Comparison of ENCODE assay signal across 8 cellular contexts in the genomic region with DNA sequence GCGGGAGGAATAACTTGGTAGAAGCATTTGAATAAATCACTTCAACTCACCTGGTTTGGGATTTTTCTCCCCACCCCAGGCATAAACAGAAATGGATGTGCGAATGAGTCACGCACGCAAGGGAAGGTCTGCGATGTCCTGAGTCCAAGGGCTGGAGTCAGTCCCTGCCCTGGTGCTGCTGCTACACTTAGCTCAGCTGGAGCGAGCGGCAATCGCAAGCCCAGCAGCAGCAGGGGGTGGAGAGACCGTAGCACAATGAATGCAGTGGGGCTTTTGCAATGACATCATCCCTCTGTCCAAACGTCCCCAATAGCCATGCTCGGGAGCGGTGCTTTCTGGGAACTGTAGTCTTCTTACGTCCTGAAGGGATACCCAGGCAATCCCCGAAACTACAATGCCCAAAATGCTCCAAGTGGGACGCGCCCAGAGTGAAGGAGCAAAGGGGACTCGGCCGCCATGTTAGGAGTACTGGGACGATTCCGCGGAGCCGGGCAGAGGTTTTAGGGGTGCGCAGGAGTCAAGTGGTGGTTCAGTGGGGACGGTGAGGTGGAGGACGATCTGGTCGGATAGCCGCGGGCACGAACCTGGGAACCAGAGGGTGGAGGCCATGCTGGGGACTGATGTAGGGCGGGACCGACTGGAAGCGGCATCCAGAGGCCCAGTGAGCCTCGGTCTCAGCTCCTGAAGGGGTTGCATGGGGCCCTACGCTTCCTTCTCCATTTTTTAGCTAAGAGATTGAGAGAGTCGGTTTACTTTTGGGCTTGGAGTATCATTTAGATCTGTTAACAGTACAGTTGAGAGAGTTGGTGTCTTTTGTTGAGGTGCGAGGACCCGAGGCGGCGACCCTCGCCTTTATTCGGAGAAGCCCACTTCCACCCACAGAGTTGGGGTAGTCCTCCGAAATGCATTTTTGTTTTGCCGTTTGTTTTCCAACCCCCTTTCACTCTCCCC. TPM values are rescaled to one million over a fixed set of nuclear protein-coding genes. Genes with fewer than 3 reads are reported as not detected.
DNase-seq lines count a peak whose midpoint lies in the region; ATAC-seq and TF ChIP-seq lines count a peak whose summit lies in the region.

A gene with protein sequence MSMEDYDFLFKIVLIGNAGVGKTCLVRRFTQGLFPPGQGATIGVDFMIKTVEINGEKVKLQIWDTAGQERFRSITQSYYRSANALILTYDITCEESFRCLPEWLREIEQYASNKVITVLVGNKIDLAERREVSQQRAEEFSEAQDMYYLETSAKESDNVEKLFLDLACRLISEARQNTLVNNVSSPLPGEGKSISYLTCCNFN (minus strand): TSS at position 257 of the 951 bp plus-strand sequence. CDS start 74,581 bp downstream, outside the sequence.

- intact Hi-C loops in activated CD4-positive, alpha-beta memory T cell treated with anti-CD3 and anti-CD28 coated beads for 36 hours (cut with micrococcal nuclease), result loop anchor here (1.0 to 5.0 kb wide), 10 partner anchors 9 to 214 kb away; a partner anchor contains a TSS
- intact Hi-C loops in lower leg skin (cut with DNase I; ENCODE audit: low total_unique reads), result no loop called here

- peak; percentile 94 to 99 (median 95) for DNase-seq in CD4-positive, CD25-positive, alpha-beta regulatory T cell
- DNase-seq in NCI-H774 (lab: John Stamatoyannopoulos, UW), result peak; percentile 99
- DNase-seq in activated CD4-positive, alpha-beta memory T cell treated with anti-CD3 and anti-CD28 coated beads for 36 hours, result peak; percentile 96
- DNase-seq in ecto neural progenitor cell (ENCODE audit: low spot score), result peak; percentile 96
- DNase-seq in lower leg skin (ENCODE audit: low spot score in 2 of 2), result peak; percentile 99 to 100
- peak; percentile 76 to 89 for DNase-seq in stimulated activated CD4-positive, alpha-beta T cell treated with anti-CD3 and anti-CD28 coated beads, Interleukin-4, amount 100 ng/mL, for 48 hours (ENCODE audit: low read depth in 2 of 2)

- H3K36me3 Mint-ChIP-seq in CD4-positive, CD25-positive, alpha-beta regulatory T cell, result peaks cover 14% of the 10 kb centered on the region
- peaks cover 28% of the 10 kb centered on the region for H3K36me3 Mint-ChIP-seq in activated CD4-positive, alpha-beta memory T cell treated with anti-CD3 and anti-CD28 coated beads for 36 hours

- no peaks in the 10 kb centered on the region for H3K36me3 ChIP-seq in CD4-positive, CD25-positive, alpha-beta regulatory T cell (ENCODE audit: control insufficient read depth, insufficient read depth, low read length)

- no peak for TF ChIP-seq CTCF in lower leg skin (IDR thresholded peaks at IDR 0.05)

- H3K9me3 Mint-ChIP-seq in CD4-positive, CD25-positive, alpha-beta regulatory T cell, result peaks cover 0 to 2% (median 0%) of the 10 kb centered on the region in 7 donors
- no peaks in the 10 kb centered on the region for H3K9me3 Mint-ChIP-seq in activated CD4-positive, alpha-beta memory T cell treated with anti-CD3 and anti-CD28 coated beads for 36 hours

- no peaks in the 10 kb centered on the region for H3K9me3 ChIP-seq in CD4-positive, CD25-positive, alpha-beta regulatory T cell (ENCODE audit: control insufficient read depth in 2 of 2, low read length in 2 of 2)

- peak; percentile 94 to 95 for ATAC-seq in CD4-positive, CD25-positive, alpha-beta regulatory T cell (ENCODE audit: low read depth in 2 of 2)
- ATAC-seq in GM19438 (IDR thresholded peaks at IDR 0.05; ENCODE audit: low read depth, unreplicated experiment) (peak; percentile 92), HG03571 (IDR thresholded peaks at IDR 0.05; ENCODE audit: unreplicated experiment) (peak; percentile 97)

- H3K4me1 Mint-ChIP-seq in CD4-positive, CD25-positive, alpha-beta regulatory T cell, result peaks cover 29 to 50% (median 35%) of the 10 kb centered on the region in 4 donors
- H3K4me1 Mint-ChIP-seq in activated CD4-positive, alpha-beta memory T cell treated with anti-CD3 and anti-CD28 coated beads for 36 hours (ENCODE audit: low read depth), result peaks cover 28% of the 10 kb centered on the region

- peak within 1 kb of the TSS; percentile 93 for H3K27ac ChIP-seq in CD4-positive, CD25-positive, alpha-beta regulatory T cell (ENCODE audit: insufficient read depth, low read length, poor library complexity, severe bottlenecking)

- no peaks in the 10 kb centered on the region for H3K27me3 ChIP-seq in CD4-positive, CD25-positive, alpha-beta regulatory T cell (ENCODE audit: control insufficient read depth, insufficient read depth, low read length)

- TF ChIP-seq POLR2A in lower leg skin (IDR thresholded peaks at IDR 0.05), result peak in 1 of 2 donors; percentile 72

- CTCF ChIA-PET in activated CD4-positive, alpha-beta memory T cell treated with anti-CD3 and anti-CD28 coated beads for 36 hours (lab: Charles Lee), result interaction anchor here (0.8 to 1.3 kb wide), 6 partner anchors 9 to 204 kb away, joined by 3 to 8 read pairs (median 3); a partner anchor contains a TSS

- peak within 1 kb of the TSS; percentile 87 for H3K4me3 ChIP-seq in CD4-positive, CD25-positive, alpha-beta regulatory T cell (ENCODE audit: low read depth, low read length)
- H3K4me3 ChIP-seq in lower leg skin (ENCODE audit: low read depth, poor library complexity, severe bottlenecking), result peak within 1 kb of the TSS; percentile 58

- POLR2A ChIA-PET in activated CD4-positive, alpha-beta memory T cell treated with anti-CD3 and anti-CD28 coated beads for 36 hours (lab: Charles Lee), result interaction anchor here (0.7 to 5.2 kb wide), 15 partner anchors 9 to 171 kb away, joined by 3 to 45 read pairs (median 3); a partner anchor contains a TSS

- peaks cover 55% of the 10 kb centered on the region for H3K4me1 ChIP-seq in CD4-positive, CD25-positive, alpha-beta regulatory T cell (ENCODE audit: control insufficient read depth, insufficient read depth, low read length, poor library complexity, severe bottlenecking)

- no peak within 1 kb of the TSS for H3K4me3 Mint-ChIP-seq in CD4-positive, CD25-positive, alpha-beta regulatory T cell
- no peak within 1 kb of the TSS for H3K4me3 Mint-ChIP-seq in activated CD4-positive, alpha-beta memory T cell treated with anti-CD3 and anti-CD28 coated beads for 36 hours

- no peaks in the 10 kb centered on the region for H3K27me3 Mint-ChIP-seq in CD4-positive, CD25-positive, alpha-beta regulatory T cell
- H3K27me3 Mint-ChIP-seq in activated CD4-positive, alpha-beta memory T cell treated with anti-CD3 and anti-CD28 coated beads for 36 hours, result no peaks in the 10 kb centered on the region

- H3K27ac Mint-ChIP-seq in CD4-positive, CD25-positive, alpha-beta regulatory T cell, result no peak within 1 kb of the TSS
- no peak within 1 kb of the TSS for H3K27ac Mint-ChIP-seq in activated CD4-positive, alpha-beta memory T cell treated with anti-CD3 and anti-CD28 coated beads for 36 hours

- WGBS in lower leg skin, 2 donors, result 0% methylated on average over 43 of the region's 43 CpGs

RNA-seq across cellular contexts. Expression of the gene that starts here (rescaled TPM):
- 66.3 TPM for total RNA-seq in CD4-positive, CD25-positive, alpha-beta regulatory T cell
- 10 to 100 TPM; 13.3 to 27.4 (median 21.4) TPM for polyA plus RNA-seq in CD4-positive, CD25-positive, alpha-beta regulatory T cell
- 10 to 100 TPM; 11.5 to 12.9 TPM for total RNA-seq in activated CD4-positive, alpha-beta memory T cell treated with anti-CD3 and anti-CD28 coated beads for 36 hours
- 10 to 100 TPM; 13.4 to 53.9 (median 25.7) TPM for total RNA-seq in lower leg skin

Comparison
In these comparisons a context has a peak if more than half of its experiments do, and no peak if none do; other contexts are left out.
1. Peak in every context shown above with its lines: DNase-seq, ATAC-seq, H3K4me3 ChIP-seq and H3K27ac ChIP-seq.